Comparison of ENCODE assay signal across 9 cellular contexts in genomic region chr7:47635091-47636090, GRCh38. TPM values are rescaled to one million over a fixed set of nuclear protein-coding genes. Genes with fewer than 3 reads are reported as not detected.
DNase-seq lines count a peak whose midpoint lies in the region; ATAC-seq, FAIRE-seq and TF ChIP-seq lines count a peak whose summit lies in the region.
"Had no signal": no experiment of that assay in that cellular context is flagged by ENCODE, and none has a peak within 500 bp of the region (broad histone marks: within the 10 kb centered on the region; RNA-seq: fewer than 3 reads in every experiment).

No MANE protein-coding gene starts in this region.

- peaks cover 0 to 19% (median 0%) of the 10 kb centered on the region in 11 experiments; a peak in 3 of 22 replicates for H3K27me3 ChIP-seq in BLaER1 treated with 17β-estradiol and CSF1 and Interleukin-3, amounts not matched to agents 10 nM and 100 nM
- H3K27me3 ChIP-seq in colonic mucosa: no peaks in the 10 kb centered on the region

- H3K36me3 ChIP-seq in BLaER1 treated with 17β-estradiol and CSF1 and Interleukin-3, amounts not matched to agents 10 nM and 100 nM: no peaks in the 10 kb centered on the region
- no peaks in the 10 kb centered on the region for H3K36me3 ChIP-seq in colonic mucosa

- POLR2A ChIA-PET in HEK293T (lab: Yijun Ruan, JAX): no interaction called here

- peaks cover 69% of the 10 kb centered on the region for H3K4me1 Mint-ChIP-seq in nephron

- H3K9ac ChIP-seq in BLaER1 treated with 17β-estradiol and CSF1 and Interleukin-3, amounts not matched to agents 10 nM and 100 nM: peak overlapping the region in 7 of 11 experiments; percentile 44 to 74 (median 54); a peak in 13 of 22 replicates
- H3K9ac ChIP-seq in colonic mucosa (ENCODE audit: low read depth in 2 of 2, low read length in 2 of 2): peak overlapping the region in 1 of 2 donors; percentile 12
- H3K9ac ChIP-seq: KMS-11 had no signal

- H3K9me3 ChIP-seq in BLaER1 treated with 17β-estradiol and CSF1 and Interleukin-3, amounts not matched to agents 10 nM and 100 nM (replicated peaks in 1 of 11): no peaks in the 10 kb centered on the region
- H3K9me3 ChIP-seq in colonic mucosa: no peaks in the 10 kb centered on the region

- H3K4me1 ChIP-seq in BLaER1 treated with 17β-estradiol and CSF1 and Interleukin-3, amounts not matched to agents 10 nM and 100 nM: peaks cover 60 to 89% (median 83%) of the 10 kb centered on the region in 10 experiments
- H3K4me1 ChIP-seq in colonic mucosa: no peaks in the 10 kb centered on the region

- TF ChIP-seq CTCF in colonic mucosa (IDR thresholded peaks at IDR 0.05): no peak
- no peak for TF ChIP-seq CTCF in nephron (IDR thresholded peaks at IDR 0.05; ENCODE audit: unreplicated experiment in 3 of 3)

- peak overlapping the region; percentile 93 to 98 (median 94) for H3K27ac Mint-ChIP-seq in nephron

- intact Hi-C loops in colonic mucosa (cut with DNase I): loop anchor here (10.0 kb wide), 1 partner anchor 179 kb away; no protein-coding TSS in a partner anchor

- H3K4me3 Mint-ChIP-seq in nephron: peak overlapping the region; percentile 42 to 56 (median 54)

- no peaks in the 10 kb centered on the region for H4K20me1 ChIP-seq in BLaER1 treated with 17β-estradiol and CSF1 and Interleukin-3, amounts not matched to agents 10 nM and 100 nM

- DNase-seq in NCI-H2029 treated with DMSO at 0.1 percent for 48 hours (lab: John Stamatoyannopoulos, UW) (peak; percentile 71), colonic mucosa (peak; percentile 62), HEK293T (ENCODE audit: extremely low spot score) (no peak), activated T-cell treated with anti-CD3 and anti-CD28 coated beads for 4 hours (no peak), GM12891 (ENCODE audit: insufficient read length, low spot score) (no peak)

- TF ChIP-seq POLR2A in GM12891 (IDR thresholded peaks at IDR 0.05; ENCODE audit: low read depth, low read length): no peak

- H3K27ac ChIP-seq in BLaER1 treated with 17β-estradiol and CSF1 and Interleukin-3, amounts not matched to agents 10 nM and 100 nM: peak overlapping the region in 7 of 11 experiments; percentile 45 to 65 (median 52); a peak in 11 of 22 replicates
- no peak overlapping the region for H3K27ac ChIP-seq in colonic mucosa
- H3K27ac ChIP-seq: KMS-11 had no signal

- ATAC-seq in GM18511 (IDR thresholded peaks at IDR 0.05; ENCODE audit: unreplicated experiment): no peak

- no peaks in the 10 kb centered on the region for H3K36me3 Mint-ChIP-seq in nephron (ENCODE audit: low read depth)

- peaks cover 15% of the 10 kb centered on the region for H3K27me3 Mint-ChIP-seq in nephron (ENCODE audit: low read depth)

- CTCF ChIA-PET in HEK293T (lab: Yijun Ruan, JAX): no interaction called here

- peak overlapping the region in 9 of 10 experiments; percentile 5 to 52 (median 35); a peak in 15 of 20 replicates for H3K4me3 ChIP-seq in BLaER1 treated with 17β-estradiol and CSF1 and Interleukin-3, amounts not matched to agents 10 nM and 100 nM
- H3K4me3 ChIP-seq in colonic mucosa: no peak overlapping the region

- H3K4me2 ChIP-seq in BLaER1 treated with 17β-estradiol and CSF1 and Interleukin-3, amounts not matched to agents 10 nM and 100 nM: peak overlapping the region; percentile 78 to 99 (median 92)
- H3K4me2 ChIP-seq: KMS-11 had no signal

- H3K9me3 Mint-ChIP-seq in nephron: no peaks in the 10 kb centered on the region

- FAIRE-seq in GM12891 (lab: Jason Lieb, UNC): no peak

TF ChIP-seq in HEK293T, 16 proteins besides CTCF, POLR2A, EP300 and RAD21:
- no peak for TF ChIP-seq FOXA1 (IDR thresholded peaks at IDR 0.05)
- no peak for TF ChIP-seq FOXK2 (IDR thresholded peaks at IDR 0.05)
- TF ChIP-seq SUZ12 (IDR thresholded peaks at IDR 0.05): no peak
- no peak for TF ChIP-seq SP1 (IDR thresholded peaks at IDR 0.05)
- no peak for TF ChIP-seq FOXM1 (IDR thresholded peaks at IDR 0.05; ENCODE audit: borderline replicate concordance)
- TF ChIP-seq HDGF (IDR thresholded peaks at IDR 0.05; ENCODE audit: borderline replicate concordance): no peak
- TF ChIP-seq PKNOX1 (IDR thresholded peaks at IDR 0.05): no peak
- TF ChIP-seq L3MBTL2 (conservative IDR thresholded peaks at IDR 0.05): no peak

TF ChIP-seq in GM12891, 5 proteins besides CTCF, POLR2A, EP300 and RAD21:
- TF ChIP-seq PAX5 (IDR thresholded peaks at IDR 0.05; ENCODE audit: insufficient read depth, low read length, severe bottlenecking) (no peak), SPI1 (IDR thresholded peaks at IDR 0.05; ENCODE audit: low read depth, low read length) (no peak), POU2F2 (IDR thresholded peaks at IDR 0.05; ENCODE audit: low read depth, low read length) (no peak), TAF1 (IDR thresholded peaks at IDR 0.05; ENCODE audit: low read depth, low read length) (no peak), POLR2AphosphoS5 (IDR thresholded peaks at IDR 0.05; ENCODE audit: low read depth, low read length) (no peak)

RNA-seq across cellular contexts. Expression of gene TNS3, which starts 53.5 kb away (rescaled TPM):
- total RNA-seq in colonic mucosa: 10 to 100 TPM; 41.1 to 58.2 TPM
- polyA plus RNA-seq in GM12891 (2012; ENCODE audit: low read depth, missing spikeins): 3.1 TPM

Comparison
In these comparisons a context has a peak if more than half of its experiments do, and no peak if none do; other contexts are left out.
1. DNase-seq: peak in NCI-H2029 treated with DMSO at 0.1 percent for 48 hours (single experiment) and colonic mucosa (single experiment); none in HEK293T (single experiment), activated T-cell treated with anti-CD3 and anti-CD28 coated beads for 4 hours (single experiment) and GM12891 (single experiment).